9 cellular contexts compared by ENCODE assay signal in genomic region chr3:21330293-21330692, GRCh38.
DNase-seq lines count a peak whose midpoint lies in the region; ATAC-seq, FAIRE-seq and TF ChIP-seq lines count a peak whose summit lies in the region.
"Had no signal": no experiment of that assay in that cellular context is flagged by ENCODE, and none has a peak within 500 bp of the region (broad histone marks: within the 10 kb centered on the region; RNA-seq: fewer than 3 reads in every experiment).

No MANE protein-coding gene starts in this region.

- H3K27ac ChIP-seq in small intestine (ENCODE audit: low read depth in 1 of 2, low read length in 1 of 2), result no peak overlapping the region
- no peak overlapping the region for H3K27ac ChIP-seq in stomach
- H3K27ac ChIP-seq: skin epidermis had no signal

- no peaks in the 10 kb centered on the region for H3K9me3 Mint-ChIP-seq in activated CD4-positive, alpha-beta T cell treated with anti-CD3 and anti-CD28 coated beads, Interleukin-2, amount 10 ng/mL, durations not matched to agents 7 days and 5 days
- peaks cover 4% of the 10 kb centered on the region for H3K9me3 Mint-ChIP-seq in activated CD8-positive, alpha-beta T cell treated with anti-CD3 and anti-CD28 coated beads, Interleukin-2, amount 10 ng/mL, durations not matched to agents 7 days and 5 days (ENCODE audit: insufficient read depth)
- H3K9me3 Mint-ChIP-seq in mesothelial cell of epicardium, result peaks cover under 1% of the 10 kb centered on the region

- intact Hi-C loops in stomach (cut with DNase I; ENCODE audit: low total_unique reads), result no loop called here

- 1 to 16% (median 13%) methylated on average over 2 of the region's 2 CpGs for WGBS in small intestine, 3 donors
- WGBS in stomach, 5 donors, result 9 to 20% (median 14%) methylated on average over 2 of the region's 2 CpGs

- no peak for TF ChIP-seq POLR2A in stomach (IDR thresholded peaks at IDR 0.05)

- H3K36me3 ChIP-seq in small intestine (ENCODE audit: control insufficient read depth in 2 of 2, insufficient read depth in 2 of 2, low read length in 2 of 2) (no peaks in the 10 kb centered on the region), stomach (no peaks in the 10 kb centered on the region)

- no peak for FAIRE-seq in small intestine (lab: Jason Lieb, UNC)

- DNase-seq in activated CD4-positive, alpha-beta T cell treated with anti-CD3 and anti-CD28 coated beads, Interleukin-2, amount 10 ng/mL, durations not matched to agents 7 days and 5 days, result no peak
- DNase-seq in activated CD4-positive, alpha-beta T cell treated with anti-CD3 and anti-CD28 coated beads, Interleukin-2, amount 50 U/mL, for 48 hours, result no peak
- no peak for DNase-seq in activated CD8-positive, alpha-beta T cell treated with anti-CD3 and anti-CD28 coated beads, Interleukin-2, amount 10 ng/mL, durations not matched to agents 7 days and 5 days
- DNase-seq in small intestine, result peak; percentile 15
- no peak for DNase-seq in stomach
- DNase-seq in mesothelial cell of epicardium (ENCODE audit: low spot score in 2 of 2, unreplicated experiment in 2 of 2), result no peak

- no peaks in the 10 kb centered on the region for H3K36me3 Mint-ChIP-seq in activated CD4-positive, alpha-beta T cell treated with anti-CD3 and anti-CD28 coated beads, Interleukin-2, amount 10 ng/mL, durations not matched to agents 7 days and 5 days (ENCODE audit: low read depth)
- no peaks in the 10 kb centered on the region for H3K36me3 Mint-ChIP-seq in activated CD8-positive, alpha-beta T cell treated with anti-CD3 and anti-CD28 coated beads, Interleukin-2, amount 10 ng/mL, durations not matched to agents 7 days and 5 days (ENCODE audit: low read depth)
- H3K36me3 Mint-ChIP-seq in mesothelial cell of epicardium, result no peaks in the 10 kb centered on the region

- no peaks in the 10 kb centered on the region for H3K27me3 Mint-ChIP-seq in activated CD4-positive, alpha-beta T cell treated with anti-CD3 and anti-CD28 coated beads, Interleukin-2, amount 10 ng/mL, durations not matched to agents 7 days and 5 days
- no peaks in the 10 kb centered on the region for H3K27me3 Mint-ChIP-seq in activated CD8-positive, alpha-beta T cell treated with anti-CD3 and anti-CD28 coated beads, Interleukin-2, amount 10 ng/mL, durations not matched to agents 7 days and 5 days (ENCODE audit: low read depth)
- no peaks in the 10 kb centered on the region for H3K27me3 Mint-ChIP-seq in mesothelial cell of epicardium (ENCODE audit: low read depth)

- H3K4me3 ChIP-seq in small intestine (ENCODE audit: low read depth in 1 of 2, low read length in 2 of 2) (no peak overlapping the region), stomach (no peak overlapping the region)
- H3K4me3 ChIP-seq: skin epidermis had no signal

- no peak for TF ChIP-seq EP300 in stomach (IDR thresholded peaks at IDR 0.05)

- no peaks in the 10 kb centered on the region for H3K27me3 ChIP-seq in small intestine (ENCODE audit: control insufficient read depth in 2 of 2, insufficient read depth in 2 of 2, low read length in 2 of 2)
- H3K27me3 ChIP-seq in stomach, result no peaks in the 10 kb centered on the region

- H3K9me3 ChIP-seq in small intestine (ENCODE audit: control insufficient read depth, low read depth) (no peaks in the 10 kb centered on the region), stomach (no peaks in the 10 kb centered on the region)

- H3K4me3 Mint-ChIP-seq in activated CD4-positive, alpha-beta T cell treated with anti-CD3 and anti-CD28 coated beads, Interleukin-2, amount 10 ng/mL, durations not matched to agents 7 days and 5 days, result peak overlapping the region; percentile 1
- H3K4me3 Mint-ChIP-seq in activated CD8-positive, alpha-beta T cell treated with anti-CD3 and anti-CD28 coated beads, Interleukin-2, amount 10 ng/mL, durations not matched to agents 7 days and 5 days, result peak overlapping the region; percentile 6
- no peak overlapping the region for H3K4me3 Mint-ChIP-seq in mesothelial cell of epicardium

- TF ChIP-seq CTCF in stomach (IDR thresholded peaks at IDR 0.05), result no peak
- no peak for TF ChIP-seq CTCF in mesothelial cell of epicardium (IDR thresholded peaks at IDR 0.05; ENCODE audit: unreplicated experiment)

- POLR2A ChIA-PET in activated CD4-positive, alpha-beta T cell treated with anti-CD3 and anti-CD28 coated beads, Interleukin-2, amount 10 ng/mL, durations not matched to agents 7 days and 5 days (lab: Charles Lee), result no interaction called here
- POLR2A ChIA-PET in activated CD8-positive, alpha-beta T cell treated with anti-CD3 and anti-CD28 coated beads, Interleukin-2, amount 10 ng/mL, durations not matched to agents 7 days and 5 days (lab: Charles Lee), result no interaction called here

- no peak overlapping the region for H3K27ac Mint-ChIP-seq in activated CD4-positive, alpha-beta T cell treated with anti-CD3 and anti-CD28 coated beads, Interleukin-2, amount 10 ng/mL, durations not matched to agents 7 days and 5 days
- no peak overlapping the region for H3K27ac Mint-ChIP-seq in activated CD8-positive, alpha-beta T cell treated with anti-CD3 and anti-CD28 coated beads, Interleukin-2, amount 10 ng/mL, durations not matched to agents 7 days and 5 days
- no peak overlapping the region for H3K27ac Mint-ChIP-seq in mesothelial cell of epicardium

- CTCF ChIA-PET in activated CD4-positive, alpha-beta T cell treated with anti-CD3 and anti-CD28 coated beads, Interleukin-2, amount 10 ng/mL, durations not matched to agents 7 days and 5 days (lab: Charles Lee), result no interaction called here
- CTCF ChIA-PET in activated CD8-positive, alpha-beta T cell treated with anti-CD3 and anti-CD28 coated beads, Interleukin-2, amount 10 ng/mL, durations not matched to agents 7 days and 5 days (lab: Charles Lee), result no interaction called here

- ATAC-seq in HG03064 (IDR thresholded peaks at IDR 0.05; ENCODE audit: low read depth, unreplicated experiment) (peak; percentile 68), GM19452 (IDR thresholded peaks at IDR 0.05; ENCODE audit: unreplicated experiment) (no peak)
- no peak for ATAC-seq in activated CD8-positive, alpha-beta T cell treated with anti-CD3 and anti-CD28 coated beads, Interleukin-2, amount 10 ng/mL, durations not matched to agents 7 days and 5 days

- no peaks in the 10 kb centered on the region for H3K4me1 ChIP-seq in small intestine (ENCODE audit: control insufficient read depth in 2 of 2, insufficient read depth in 1 of 2, low read depth in 1 of 2, low read length in 1 of 2)
- H3K4me1 ChIP-seq in stomach, result no peaks in the 10 kb centered on the region

- H3K4me1 Mint-ChIP-seq in activated CD4-positive, alpha-beta T cell treated with anti-CD3 and anti-CD28 coated beads, Interleukin-2, amount 10 ng/mL, durations not matched to agents 7 days and 5 days, result peaks cover 2% of the 10 kb centered on the region
- H3K4me1 Mint-ChIP-seq in activated CD8-positive, alpha-beta T cell treated with anti-CD3 and anti-CD28 coated beads, Interleukin-2, amount 10 ng/mL, durations not matched to agents 7 days and 5 days (ENCODE audit: low read depth), result no peaks in the 10 kb centered on the region
- peaks cover 20% of the 10 kb centered on the region for H3K4me1 Mint-ChIP-seq in mesothelial cell of epicardium
